Comparison of ENCODE assay signal across 8 cellular contexts in genomic region chr10:34816067-34817002, GRCh38. TPM values are rescaled to one million over a fixed set of nuclear protein-coding genes. Genes with fewer than 3 reads are reported as not detected.
DNase-seq lines count a peak whose midpoint lies in the region; ATAC-seq and TF ChIP-seq lines count a peak whose summit lies in the region.

No MANE protein-coding gene starts in this region.

- ATAC-seq in upper lobe of left lung (ENCODE audit: low FRiP score in 2 of 2) (peak; percentile 3 to 19), GM18511 (IDR thresholded peaks at IDR 0.05; ENCODE audit: unreplicated experiment) (no peak), HG02973 (IDR thresholded peaks at IDR 0.05; ENCODE audit: unreplicated experiment) (no peak), HG03342 (IDR thresholded peaks at IDR 0.05; ENCODE audit: unreplicated experiment) (no peak)

- H3K4me3 ChIP-seq in BE2C (ENCODE audit: low read depth, low read length) (peak overlapping the region; percentile 56), breast epithelium (peak overlapping the region; percentile 87 to 96 (median 91)), liver (ENCODE audit: low read depth in 1 of 3, low read length in 3 of 3) (peak overlapping the region; percentile 29 to 99 (median 51)), upper lobe of left lung (peak overlapping the region; percentile 47 to 87 (median 78))

- no peaks in the 10 kb centered on the region; the same call in 1 of the 2 replicates for H3K4me1 ChIP-seq in BE2C
- H3K4me1 ChIP-seq in breast epithelium, result no peaks in the 10 kb centered on the region
- peaks cover 6 to 30% (median 17%) of the 10 kb centered on the region in 4 donors for H3K4me1 ChIP-seq in liver (ENCODE audit: control insufficient read depth in 4 of 4, insufficient read depth in 4 of 4, low read length in 3 of 4)
- H3K4me1 ChIP-seq in upper lobe of left lung, result peaks cover 16 to 43% (median 20%) of the 10 kb centered on the region in 4 donors

- no peaks in the 10 kb centered on the region for H3K36me3 Mint-ChIP-seq in IgD-negative memory B cell

- TF ChIP-seq CTCF in BE2C (IDR thresholded peaks at IDR 0.05; ENCODE audit: low read depth, low read length), result peak; percentile 12; the same call in 1 of the 2 replicates
- TF ChIP-seq CTCF in breast epithelium (IDR thresholded peaks at IDR 0.05), result no peak
- TF ChIP-seq CTCF in liver (IDR thresholded peaks at IDR 0.05; ENCODE audit: low read depth, low read length, missing input control), result no peak
- no peak for TF ChIP-seq CTCF in upper lobe of left lung (IDR thresholded peaks at IDR 0.05)

- H3K4me1 Mint-ChIP-seq in IgD-negative memory B cell, result peaks cover 0 to 10% (median 0%) of the 10 kb centered on the region in 3 donors

- H3K9me3 ChIP-seq in BE2C, result no peaks in the 10 kb centered on the region
- no peaks in the 10 kb centered on the region for H3K9me3 ChIP-seq in breast epithelium
- H3K9me3 ChIP-seq in liver (ENCODE audit: control insufficient read depth in 4 of 4, low read length in 3 of 4), result no peaks in the 10 kb centered on the region
- H3K9me3 ChIP-seq in upper lobe of left lung, result no peaks in the 10 kb centered on the region

- no peak for TF ChIP-seq EP300 in upper lobe of left lung (IDR thresholded peaks at IDR 0.05)

- no peak for TF ChIP-seq POLR2A in breast epithelium (IDR thresholded peaks at IDR 0.05)
- TF ChIP-seq POLR2A in upper lobe of left lung (IDR thresholded peaks at IDR 0.05), result no peak

- peaks cover 28% of the 10 kb centered on the region for H3K27me3 Mint-ChIP-seq in IgD-negative memory B cell

- peak overlapping the region in 1 of 2 donors; percentile 1 for H3K9ac ChIP-seq in liver (ENCODE audit: low read depth in 1 of 2, low read length in 2 of 2)

- H3K27ac ChIP-seq in breast epithelium, result peak overlapping the region; percentile 90 to 96
- peak overlapping the region; percentile 42 to 56 for H3K27ac ChIP-seq in liver (ENCODE audit: low read depth in 1 of 2, low read length in 2 of 2)
- peak overlapping the region; percentile 49 to 95 (median 78) for H3K27ac ChIP-seq in upper lobe of left lung

- H3K4me3 Mint-ChIP-seq in IgD-negative memory B cell, result peak overlapping the region in 3 of 4 donors; percentile 54 to 76 (median 60)

- DNase-seq in BE2C, result peak; percentile 35
- DNase-seq in breast epithelium (ENCODE audit: low spot score in 2 of 2), result peak in 1 of 2 donors; percentile 36
- DNase-seq in upper lobe of left lung, result peak in 1 of 2 donors; percentile 40

- H3K27me3 ChIP-seq in BE2C (no peaks in the 10 kb centered on the region), breast epithelium (no peaks in the 10 kb centered on the region), liver (ENCODE audit: control insufficient read depth in 4 of 4, insufficient read depth in 4 of 4, low read length in 3 of 4) (no peaks in the 10 kb centered on the region), upper lobe of left lung (no peaks in the 10 kb centered on the region)

- no peak overlapping the region for H3K27ac Mint-ChIP-seq in IgD-negative memory B cell

- intact Hi-C loops in breast epithelium (cut with DNase I; ENCODE audit: low total_unique reads), result no loop called here

- H3K9me3 Mint-ChIP-seq in IgD-negative memory B cell, result peaks cover 0 to 2% (median 0%) of the 10 kb centered on the region in 3 donors

- WGBS in liver, result 7% methylated on average over 34 of the region's 34 CpGs
- whole genome bisulfite sequencing in upper lobe of left lung, 2 donors, result 3 to 8% methylated on average over 28 to 34 of the region's 34 CpGs

- H3K36me3 ChIP-seq in BE2C (no peaks in the 10 kb centered on the region), breast epithelium (no peaks in the 10 kb centered on the region), liver (ENCODE audit: control insufficient read depth in 4 of 4, insufficient read depth in 3 of 4, low read depth in 1 of 4, low read length in 3 of 4) (no peaks in the 10 kb centered on the region), upper lobe of left lung (no peaks in the 10 kb centered on the region)

- peak; percentile 29 to 40 for TF ChIP-seq RAD21 in liver (IDR thresholded peaks at IDR 0.05)

TF ChIP-seq in liver, 16 proteins besides CTCF, POLR2A, EP300 and RAD21:
- TF ChIP-seq FOXA2 (IDR thresholded peaks at IDR 0.05), result no peak
- no peak for TF ChIP-seq ATF3 (IDR thresholded peaks at IDR 0.05)
- no peak for TF ChIP-seq REST (IDR thresholded peaks at IDR 0.05)
- TF ChIP-seq YY1 (IDR thresholded peaks at IDR 0.05), result no peak
- TF ChIP-seq JUND (IDR thresholded peaks at IDR 0.05), result no peak
- no peak for TF ChIP-seq NR2F2 (IDR thresholded peaks at IDR 0.05)
- TF ChIP-seq HNF4A (conservative IDR thresholded peaks at IDR 0.05), result no peak

RNA-seq across cellular contexts. Expression of gene PARD3, which starts 1.2 kb away (rescaled TPM):
- polyA plus RNA-seq in BE2C (2012; ENCODE audit: insufficient read depth, insufficient read length, low read depth), result 12.6 TPM
- not detected for polyA plus RNA-seq in IgD-negative memory B cell
- total RNA-seq in breast epithelium, result 10 to 100 TPM; 48.2 to 93.7 (median 60.6) TPM
- 10 to 100 TPM; 13.3 to 43.8 TPM for total RNA-seq in liver
- polyA plus RNA-seq in liver, result 10 to 100 TPM; 12.3 to 13.7 TPM
- 100 to 1,000 TPM in 1 of 6 donors, 10 to 100 TPM in 5; 30.6 to 108 (median 50.6) TPM for total RNA-seq in upper lobe of left lung

Comparison
In these comparisons a context has a peak if more than half of its experiments do, and no peak if none do; other contexts are left out.
1. ATAC-seq: peak in upper lobe of left lung (2 of 2); none in GM18511 (single experiment), HG02973 (single experiment) and HG03342 (single experiment).
2. Peak in every context shown above with its lines, with median percentiles within 50 percentile points of each other: H3K4me3 ChIP-seq and H3K27ac ChIP-seq.